ENCODE assay signal across 11 cellular contexts in genomic region chr5:111853748-111854147, GRCh38.
DNase-seq lines count a peak whose midpoint lies in the region; ATAC-seq and TF ChIP-seq lines count a peak whose summit lies in the region.
"Had no signal": no experiment of that assay in that cellular context is flagged by ENCODE, and none has a peak within 500 bp of the region (broad histone marks: within the 10 kb centered on the region; RNA-seq: fewer than 3 reads in every experiment).

No MANE protein-coding gene starts in this region.

- H3K4me1 ChIP-seq in A673 (ENCODE audit: insufficient read depth, low read length, poor library complexity, severe bottlenecking) = no peaks in the 10 kb centered on the region
- H3K4me1 ChIP-seq: thyroid gland had no signal

- intact Hi-C loops in A673 (cut with micrococcal nuclease; ENCODE audit: unreplicated experiment) = no loop called here

- no peaks in the 10 kb centered on the region for H3K36me3 ChIP-seq in A673 (ENCODE audit: insufficient read depth, low read length, poor library complexity, severe bottlenecking)
- H3K36me3 ChIP-seq: MG63, thyroid gland had no signal

- ATAC-seq in GM18868 (IDR thresholded peaks at IDR 0.05; ENCODE audit: unreplicated experiment) = peak; percentile 74
- ATAC-seq in HG02678 (IDR thresholded peaks at IDR 0.05; ENCODE audit: unreplicated experiment) = peak; percentile 81

- no peaks in the 10 kb centered on the region for H3K9me3 ChIP-seq in A673 (ENCODE audit: low read depth, low read length, poor library complexity, severe bottlenecking)
- H3K9me3 ChIP-seq: MG63, thyroid gland had no signal

- no peak overlapping the region for H3K4me3 ChIP-seq in A673 (ENCODE audit: low read depth, low read length, poor library complexity, severe bottlenecking)
- H3K4me3 ChIP-seq: MG63, thyroid gland had no signal

- TF ChIP-seq CTCF in A673 (conservative IDR thresholded peaks at IDR 0.05; ENCODE audit: low read depth, low read length) = no peak

- POLR2A ChIA-PET in A673 (lab: Charles Lee; ENCODE audit: low non-redundant PET) = no interaction called here

- BruUV-seq in A673 (replicated peaks; lab: Mats Ljungman, UMichigan) = no TSS peak

- CTCF ChIA-PET in A673 (lab: Charles Lee) = no interaction called here

- peak; percentile 46 for DNase-seq in A673 (ENCODE audit: low spot score)
- DNase-seq in NCI-H2171 treated with DMSO at 0.1 percent for 48 hours (lab: John Stamatoyannopoulos, UW) = peak; percentile 73
- DNase-seq in NCI-H345 (lab: John Stamatoyannopoulos, UW) = no peak
- DNase-seq in KG1 (lab: John Stamatoyannopoulos, UW) = no peak
- no peak for DNase-seq in NCI-H345 treated with DMSO at 0.1 percent for 48 hours (lab: John Stamatoyannopoulos, UW; ENCODE audit: unreplicated experiment)
- DNase-seq in central memory CD4-positive, alpha-beta T cell = no peak
- DNase-seq: MG63, SW 1271, thyroid gland had no signal

- H3K27me3 ChIP-seq in A673 (replicated peaks; ENCODE audit: insufficient read depth, low read depth, low read length, poor library complexity) = no peaks in the 10 kb centered on the region
- H3K27me3 ChIP-seq: MG63, thyroid gland had no signal

- H3K27ac ChIP-seq in A673 (ENCODE audit: low read depth, low read length, poor library complexity, severe bottlenecking) = no peak overlapping the region
- H3K27ac ChIP-seq: thyroid gland had no signal

Comparison
In these comparisons a context has a peak if more than half of its experiments do, and no peak if none do; other contexts are left out.
1. DNase-seq: peak in A673 (single experiment) and NCI-H2171 treated with DMSO at 0.1 percent for 48 hours (single experiment); none in NCI-H345 (single experiment), KG1 (single experiment), NCI-H345 treated with DMSO at 0.1 percent for 48 hours (single experiment) and central memory CD4-positive, alpha-beta T cell (single experiment).